In genomic region chr10:84354623-84355022, GRCh38 we compare ENCODE assay signal across 1 cellular context.
TF ChIP-seq lines count a peak whose summit lies in the region.

No MANE protein-coding gene starts in this region.

TF ChIP-seq in endothelial cell of umbilical vein, 7 proteins besides CTCF, POLR2A, EP300 and RAD21:
- TF ChIP-seq MAX (IDR thresholded peaks at IDR 0.05; ENCODE audit: insufficient read depth, insufficient read length) (no peak), EZH2 (IDR thresholded peaks at IDR 0.05; ENCODE audit: borderline replicate concordance, low read depth, low read length, severe bottlenecking) (no peak), MYC (IDR thresholded peaks at IDR 0.05; ENCODE audit: low read depth, low read length) (no peak), JUN (IDR thresholded peaks at IDR 0.05; ENCODE audit: borderline replicate concordance, insufficient read depth, insufficient read length, low read depth) (no peak), GATA2 (IDR thresholded peaks at IDR 0.05; ENCODE audit: insufficient read depth, insufficient read length, low read depth, low read length) (no peak), FOS (IDR thresholded peaks at IDR 0.05; ENCODE audit: borderline replicate concordance, insufficient read depth, low read length) (no peak), POLR2AphosphoS5 (IDR thresholded peaks at IDR 0.05; ENCODE audit: insufficient read depth, low read depth, low read length) (no peak)
